Comparison of ENCODE assay signal across 18 cellular contexts in the genomic region with DNA sequence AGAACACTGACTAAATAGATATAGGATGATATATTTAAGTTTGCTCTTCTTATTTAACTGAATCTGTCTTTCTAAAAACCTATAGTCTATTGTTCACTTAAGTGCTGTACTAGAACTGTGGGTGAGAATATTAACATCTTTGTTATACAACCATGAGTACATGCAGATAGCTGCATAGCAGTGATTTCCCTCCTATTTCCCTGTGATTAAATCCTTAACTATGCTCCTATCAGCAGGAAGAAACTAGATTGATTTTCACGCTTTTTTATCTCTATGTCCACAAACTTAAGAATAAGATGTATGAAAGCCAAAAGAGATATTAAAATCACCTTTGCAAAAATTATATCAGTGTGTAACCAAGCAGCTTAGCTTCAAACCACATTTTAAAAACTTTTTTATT. TPM values are rescaled to one million over a fixed set of nuclear protein-coding genes. Genes with fewer than 3 reads are reported as not detected.
A peak's percentile ranks its signal among the peaks of the same experiment; 100 is the strongest.
DNase-seq lines count a peak whose midpoint lies in the region; ATAC-seq and TF ChIP-seq lines count a peak whose summit lies in the region.
"Had no signal": no experiment of that assay in that cellular context is flagged by ENCODE, and none has a peak within 500 bp of the region (broad histone marks: within the 10 kb centered on the region; RNA-seq: fewer than 3 reads in every experiment).

No MANE protein-coding gene starts in this region.

- no peak overlapping the region for H3K4me3 ChIP-seq in colonic mucosa
- H3K4me3 ChIP-seq: SJSA1 had no signal

- no peaks in the 10 kb centered on the region for H3K27me3 ChIP-seq in colonic mucosa
- H3K27me3 ChIP-seq: SJSA1 had no signal

- peak overlapping the region in 1 of 2 donors; percentile 22 for H3K9ac ChIP-seq in colonic mucosa (ENCODE audit: low read depth in 2 of 2, low read length in 2 of 2)

- no peaks in the 10 kb centered on the region for H3K36me3 ChIP-seq in colonic mucosa
- H3K36me3 ChIP-seq: SJSA1 had no signal

- peaks cover 20% of the 10 kb centered on the region for H3K4me1 Mint-ChIP-seq in progenitor cell of endocrine pancreas (ENCODE audit: low read depth)
- H3K4me1 Mint-ChIP-seq: H9 had no signal

- no peaks in the 10 kb centered on the region for H3K9me3 ChIP-seq in colonic mucosa
- H3K9me3 ChIP-seq: SJSA1 had no signal

- H3K36me3 Mint-ChIP-seq in progenitor cell of endocrine pancreas (ENCODE audit: insufficient read depth), result peaks cover 32% of the 10 kb centered on the region

- in situ Hi-C loops in KBM-7 (cut with MboI; ENCODE audit: low pct_unique_long_range_greater_than_20kb, low sequenced_read_pairs), result no loop called here

- TF ChIP-seq CTCF in colonic mucosa (IDR thresholded peaks at IDR 0.05) (no peak), progenitor cell of endocrine pancreas (IDR thresholded peaks at IDR 0.05; ENCODE audit: unreplicated experiment) (no peak)

- intact Hi-C loops in colonic mucosa (cut with DNase I), result no loop called here

- peak overlapping the region; percentile 91 for H3K27ac Mint-ChIP-seq in progenitor cell of endocrine pancreas

- H3K9me3 Mint-ChIP-seq in progenitor cell of endocrine pancreas (ENCODE audit: low read depth), result peaks cover 40% of the 10 kb centered on the region

- peak overlapping the region; percentile 15 for H3K4me3 Mint-ChIP-seq in progenitor cell of endocrine pancreas (ENCODE audit: low read depth)
- H3K4me3 Mint-ChIP-seq: H9 had no signal

- no peaks in the 10 kb centered on the region for H3K27me3 Mint-ChIP-seq in progenitor cell of endocrine pancreas

- H3K27ac ChIP-seq in colonic mucosa, result peak overlapping the region; percentile 64
- H3K27ac ChIP-seq: SJSA1 had no signal

- no peaks in the 10 kb centered on the region for H3K4me1 ChIP-seq in colonic mucosa
- H3K4me1 ChIP-seq: SJSA1 had no signal

- ATAC-seq in left lobe of liver (peak; percentile 42), GM21737 (IDR thresholded peaks at IDR 0.05; ENCODE audit: unreplicated experiment) (no peak)
- ATAC-seq: PC-3 had no signal

- DNase-seq in NCI-H146 (lab: John Stamatoyannopoulos, UW) (peak; percentile 28), colonic mucosa (no peak), left lobe of liver (ENCODE audit: low spot score) (no peak), progenitor cell of endocrine pancreas (ENCODE audit: low spot score, unreplicated experiment) (no peak), KBM-7 (no peak), NCI-H82 (lab: John Stamatoyannopoulos, UW) (no peak)
- no peak for DNase-seq in stimulated activated CD4-positive, alpha-beta T cell treated with anti-CD3 and anti-CD28 coated beads, Interleukin-12 subunit alpha, Interleukin-12 subunit beta, amount 100 ng/mL, for 4 hours
- DNase-seq: COR-L47, DMS53, H9, NCI-H1092 treated with DMSO at 0.1 percent for 48 hours, NCI-H187 treated with DMSO at 0.1 percent for 48 hours, NCI-H446, NCI-H774, PC-3 had no signal

RNA-seq across cellular contexts. Expression of a gene that starts 11.3 kb away (rescaled TPM):
- total RNA-seq in colonic mucosa (100 to 1,000 TPM in 1 of 2 donors, 10 to 100 TPM in 1; 36.5 to 135 TPM), left lobe of liver (16.6 TPM), progenitor cell of endocrine pancreas (0.67 TPM in 2 replicates)
- total RNA-seq: H9, MCF 10A, PC-3, SJSA1 had no signal

Comparison
In these comparisons a context has a peak if more than half of its experiments do, and no peak if none do; other contexts are left out.
1. RNA of a gene that starts 11.3 kb away (total RNA-seq): 36.5 to 135 TPM in colonic mucosa and 16.6 TPM in left lobe of liver (single experiment); 0.67 TPM in progenitor cell of endocrine pancreas; every median in the first group is over 10 times any median in the second.